ENCODE assay signal across 8 cellular contexts in genomic region chr5:40754381-40755092, GRCh38. TPM values are rescaled to one million over a fixed set of nuclear protein-coding genes. Genes with fewer than 3 reads are reported as not detected.
DNase-seq lines count a peak whose midpoint lies in the region; ATAC-seq and TF ChIP-seq lines count a peak whose summit lies in the region.

No MANE protein-coding gene starts in this region.

- POLR2A ChIA-PET in naive thymus-derived CD8-positive, alpha-beta T cell (lab: Charles Lee): interaction anchor here (1.8 to 2.4 kb wide), 2 partner anchors 44 to 80 kb away, joined by 7 to 9 read pairs; partner anchors contain the start of genes PRKAA1 and RPL37
- POLR2A ChIA-PET in activated CD4-positive, alpha-beta memory T cell treated with anti-CD3 and anti-CD28 coated beads for 36 hours (lab: Charles Lee): interaction anchor here (1.3 to 1.7 kb wide), 4 partner anchors 71 to 78 kb away, joined by 3 to 8 read pairs (median 4); no protein-coding TSS in a partner anchor

- peak; percentile 48 to 64 for DNase-seq in cardiac fibroblast (ENCODE audit: low read depth in 2 of 2)
- peak in 3 of 10 donors; percentile 37 to 70 (median 65) for DNase-seq in naive thymus-derived CD8-positive, alpha-beta T cell
- DNase-seq in T-helper 9 cell: no peak
- DNase-seq in ACHN: no peak
- DNase-seq in activated CD4-positive, alpha-beta memory T cell treated with anti-CD3 and anti-CD28 coated beads for 36 hours: no peak

- no peaks in the 10 kb centered on the region for H3K4me1 ChIP-seq in ES-I3 (ENCODE audit: insufficient read depth, low read length)

- no peak overlapping the region for H3K27ac Mint-ChIP-seq in naive thymus-derived CD8-positive, alpha-beta T cell
- H3K27ac Mint-ChIP-seq in activated CD4-positive, alpha-beta memory T cell treated with anti-CD3 and anti-CD28 coated beads for 36 hours: no peak overlapping the region

- H3K36me3 ChIP-seq in ES-I3 (ENCODE audit: insufficient read depth, low read length): no peaks in the 10 kb centered on the region

- intact Hi-C loops in activated CD4-positive, alpha-beta memory T cell treated with anti-CD3 and anti-CD28 coated beads for 36 hours (cut with micrococcal nuclease): loop anchor here (1.0 to 5.0 kb wide), 7 partner anchors 44 to 532 kb away; partner anchors contain the start of genes PRKAA1 and RPL37

- no peaks in the 10 kb centered on the region for H3K27me3 Mint-ChIP-seq in naive thymus-derived CD8-positive, alpha-beta T cell
- no peaks in the 10 kb centered on the region for H3K27me3 Mint-ChIP-seq in activated CD4-positive, alpha-beta memory T cell treated with anti-CD3 and anti-CD28 coated beads for 36 hours

- CTCF ChIA-PET in activated CD4-positive, alpha-beta memory T cell treated with anti-CD3 and anti-CD28 coated beads for 36 hours (lab: Charles Lee): interaction anchor here (0.8 to 1.4 kb wide), 5 partner anchors 44 to 806 kb away, joined by 3 to 8 read pairs (median 3); partner anchors contain the start of gene PRKAA1

- H3K4me1 Mint-ChIP-seq in naive thymus-derived CD8-positive, alpha-beta T cell: peaks cover 13 to 31% (median 23%) of the 10 kb centered on the region in 4 donors
- peaks cover 22% of the 10 kb centered on the region for H3K4me1 Mint-ChIP-seq in activated CD4-positive, alpha-beta memory T cell treated with anti-CD3 and anti-CD28 coated beads for 36 hours (ENCODE audit: low read depth)

- ATAC-seq in GM21390 (IDR thresholded peaks at IDR 0.05; ENCODE audit: unreplicated experiment): peak; percentile 27
- peak; percentile 20 for ATAC-seq in HG03575 (IDR thresholded peaks at IDR 0.05; ENCODE audit: extremely low read depth, insufficient number of reproducible peaks, low FRiP score, unreplicated experiment)
- peak; percentile 41 to 68 for ATAC-seq in naive thymus-derived CD8-positive, alpha-beta T cell

- no peaks in the 10 kb centered on the region for H3K9me3 Mint-ChIP-seq in naive thymus-derived CD8-positive, alpha-beta T cell
- H3K9me3 Mint-ChIP-seq in activated CD4-positive, alpha-beta memory T cell treated with anti-CD3 and anti-CD28 coated beads for 36 hours: no peaks in the 10 kb centered on the region

- TF ChIP-seq CTCF in cardiac fibroblast (IDR thresholded peaks at IDR 0.05; ENCODE audit: low read depth, low read length): no peak

- no peak overlapping the region for H3K4me3 Mint-ChIP-seq in naive thymus-derived CD8-positive, alpha-beta T cell
- H3K4me3 Mint-ChIP-seq in activated CD4-positive, alpha-beta memory T cell treated with anti-CD3 and anti-CD28 coated beads for 36 hours: no peak overlapping the region

- peaks cover 0 to 17% (median 8%) of the 10 kb centered on the region in 3 donors for H3K36me3 Mint-ChIP-seq in naive thymus-derived CD8-positive, alpha-beta T cell
- H3K36me3 Mint-ChIP-seq in activated CD4-positive, alpha-beta memory T cell treated with anti-CD3 and anti-CD28 coated beads for 36 hours: peaks cover 17% of the 10 kb centered on the region

- peak overlapping the region; percentile 93 for H3K4me3 ChIP-seq in cardiac fibroblast (replicated peaks in 1 of 2; ENCODE audit: low read depth in 2 of 2, low read length in 2 of 2)

- in situ Hi-C loops in ACHN (cut with HindIII; ENCODE audit: low pct_ligation_motif_present, low pct_unique_long_range_greater_than_20kb, low sequenced_read_pairs): no loop called here

- H3K9ac ChIP-seq in ES-I3 (ENCODE audit: low read depth, low read length): peak overlapping the region; percentile 94

- no peaks in the 10 kb centered on the region for H3K9me3 ChIP-seq in ES-I3 (ENCODE audit: control insufficient read depth, insufficient read depth, low read length)

RNA-seq across cellular contexts. Expression of gene TTC33, which starts 1.2 kb away (rescaled TPM):
- 10 to 100 TPM; 14.8 to 16.7 TPM for total RNA-seq in naive thymus-derived CD8-positive, alpha-beta T cell
- polyA plus RNA-seq in naive thymus-derived CD8-positive, alpha-beta T cell: 10 to 100 TPM in 2 of 3 donors, 1 to 10 TPM in 1; 8.4 to 18.9 (median 14.1) TPM
- 10 to 100 TPM; 30.2 to 34.1 TPM for total RNA-seq in activated CD4-positive, alpha-beta memory T cell treated with anti-CD3 and anti-CD28 coated beads for 36 hours

RNA-seq across cellular contexts. Expression of gene PRKAA1, which starts 43.6 kb away (rescaled TPM):
- 100 to 1,000 TPM; 109 to 115 TPM for total RNA-seq in naive thymus-derived CD8-positive, alpha-beta T cell
- polyA plus RNA-seq in naive thymus-derived CD8-positive, alpha-beta T cell: 10 to 100 TPM; 33.8 to 36.8 (median 34.6) TPM
- 10 to 100 TPM; 54.4 to 55.6 TPM for total RNA-seq in activated CD4-positive, alpha-beta memory T cell treated with anti-CD3 and anti-CD28 coated beads for 36 hours

Comparison
In these comparisons a context has a peak if more than half of its experiments do, and no peak if none do; other contexts are left out.
1. DNase-seq: peak in cardiac fibroblast (2 of 2); none in T-helper 9 cell (single experiment), ACHN (single experiment) and activated CD4-positive, alpha-beta memory T cell treated with anti-CD3 and anti-CD28 coated beads for 36 hours (single experiment).
2. Peak in every context shown above with its lines, with median percentiles within 50 percentile points of each other: ATAC-seq.